ENCODE assay signal across 12 cellular contexts in genomic region chrX:130338869-130339268, GRCh38. TPM values are rescaled to one million over a fixed set of nuclear protein-coding genes. Genes with fewer than 3 reads are reported as not detected.
A peak's percentile ranks its signal among the peaks of the same experiment; 100 is the strongest.
DNase-seq lines count a peak whose midpoint lies in the region; ATAC-seq and TF ChIP-seq lines count a peak whose summit lies in the region.
"Not testable (repeated sequence)": the region's sequence is repeated elsewhere in the genome, so short reads cannot be mapped to it uniquely, and the experiment has no call there.
"Had no signal": no experiment of that assay in that cellular context is flagged by ENCODE, and none has a peak within 500 bp of the region (broad histone marks: within the 10 kb centered on the region; RNA-seq: fewer than 3 reads in every experiment).

No MANE protein-coding gene starts in this region.

- H3K9me3 Mint-ChIP-seq in activated T-cell treated with anti-CD3 and anti-CD28 coated beads, Interleukin-2, amount 50 U/mL, for 72 hours; neural progenitor cell; stimulated activated naive CD8-positive, alpha-beta T cell treated with anti-CD3 and anti-CD28 coated beads, Interleukin-15, amount 100 ng/mL, for 72 hours: not testable (repeated sequence)

- H3K4me3 ChIP-seq in BE2C (ENCODE audit: low read depth, low read length): peak overlapping the region; percentile 80
- H3K4me3 ChIP-seq in HFF-Myc (replicated peaks; ENCODE audit: low read depth, low read length): peak overlapping the region; percentile 63
- H3K4me3 ChIP-seq in coronary artery: peak overlapping the region; percentile 73
- H3K4me3 ChIP-seq in iPS-15b (ENCODE audit: low read depth, low read length): peak overlapping the region; percentile 73
- H3K4me3 ChIP-seq in neural progenitor cell: peak overlapping the region; percentile 56

- peaks cover 17% of the 10 kb centered on the region for H3K4me1 Mint-ChIP-seq in activated T-cell treated with anti-CD3 and anti-CD28 coated beads, Interleukin-2, amount 50 U/mL, for 72 hours (ENCODE audit: low read depth)
- H3K4me1 Mint-ChIP-seq in neural progenitor cell: peaks cover 31% of the 10 kb centered on the region
- peaks cover 27% of the 10 kb centered on the region for H3K4me1 Mint-ChIP-seq in stimulated activated naive CD8-positive, alpha-beta T cell treated with anti-CD3 and anti-CD28 coated beads, Interleukin-15, amount 100 ng/mL, for 72 hours

- CTCF ChIA-PET in RWPE1 (lab: Yijun Ruan, JAX): interaction anchor here (0.6 kb wide), 1 partner anchor 578 kb away, joined by 4 read pairs; no protein-coding TSS in a partner anchor

- H3K27ac ChIP-seq in RWPE1: peak overlapping the region; percentile 66
- H3K27ac ChIP-seq in coronary artery, neural progenitor cell: not testable (repeated sequence)

- H3K27me3 ChIP-seq in BE2C; iPS-15b (ENCODE audit: control insufficient read depth, insufficient read depth, low read length); neural progenitor cell: not testable (repeated sequence)

- not testable (repeated sequence) for H3K36me3 Mint-ChIP-seq in activated T-cell treated with anti-CD3 and anti-CD28 coated beads, Interleukin-2, amount 50 U/mL, for 72 hours (ENCODE audit: insufficient read depth in 2 of 2); neural progenitor cell

- POLR2A ChIA-PET in RWPE1 (lab: Yijun Ruan, JAX; ENCODE audit: low non-redundant PET): not testable (repeated sequence)

- DNase-seq in BE2C; HFF-Myc (ENCODE audit: extremely low read depth, low read depth); RWPE1 (ENCODE audit: low spot score); activated T-cell treated with anti-CD3 and anti-CD28 coated beads, Interleukin-2, amount 50 U/mL, for 72 hours; coronary artery (ENCODE audit: low spot score); neural progenitor cell (ENCODE audit: low spot score); stimulated activated naive CD8-positive, alpha-beta T cell treated with anti-CD3 and anti-CD28 coated beads, Interleukin-15, amount 100 ng/mL, for 72 hours: not testable (repeated sequence)

- peaks cover 12% of the 10 kb centered on the region for H3K27me3 Mint-ChIP-seq in activated T-cell treated with anti-CD3 and anti-CD28 coated beads, Interleukin-2, amount 50 U/mL, for 72 hours (ENCODE audit: low read depth)
- not testable (repeated sequence) for H3K27me3 Mint-ChIP-seq in neural progenitor cell (ENCODE audit: insufficient read depth, low read depth); stimulated activated naive CD8-positive, alpha-beta T cell treated with anti-CD3 and anti-CD28 coated beads, Interleukin-15, amount 100 ng/mL, for 72 hours

- H3F3A ChIP-seq in neural progenitor cell (ENCODE audit: low read depth): not testable (repeated sequence)

- TF ChIP-seq CTCF in BE2C (IDR thresholded peaks at IDR 0.05; ENCODE audit: low read depth, low read length); HFF-Myc (IDR thresholded peaks at IDR 0.05; ENCODE audit: low read depth, low read length, missing control alignments); RWPE1 (conservative IDR thresholded peaks at IDR 0.05; ENCODE audit: low read depth); coronary artery (IDR thresholded peaks at IDR 0.05); neural progenitor cell (IDR thresholded peaks at IDR 0.05): not testable (repeated sequence)

- not testable (repeated sequence) for H3K36me3 ChIP-seq in BE2C; iPS-15b (ENCODE audit: control insufficient read depth, insufficient read depth, low read length); neural progenitor cell

- not testable (repeated sequence) for H4K20me1 ChIP-seq in neural progenitor cell (ENCODE audit: low read depth)

- not testable (repeated sequence) for H3K9ac ChIP-seq in iPS-15b (ENCODE audit: low read depth, low read length); neural progenitor cell

- H3K9me3 ChIP-seq in BE2C; iPS-15b (ENCODE audit: control insufficient read depth, insufficient read depth, low read length); neural progenitor cell (ENCODE audit: low read depth): not testable (repeated sequence)

- not testable (repeated sequence) for H2AFZ ChIP-seq in neural progenitor cell (replicated peaks)

- H3K4me1 ChIP-seq in BE2C; iPS-15b (ENCODE audit: control insufficient read depth, insufficient read depth, low read length); neural progenitor cell: not testable (repeated sequence)

- not testable (repeated sequence) for ATAC-seq in activated T-cell treated with anti-CD3 and anti-CD28 coated beads, Interleukin-2, amount 50 U/mL, for 72 hours (replicated peaks in 1 of 2); stimulated activated naive CD8-positive, alpha-beta T cell treated with anti-CD3 and anti-CD28 coated beads, Interleukin-15, amount 100 ng/mL, for 72 hours

- not testable (repeated sequence) for H3K79me2 ChIP-seq in neural progenitor cell (ENCODE audit: low read depth)

- peak overlapping the region; percentile 76 for H3K27ac Mint-ChIP-seq in activated T-cell treated with anti-CD3 and anti-CD28 coated beads, Interleukin-2, amount 50 U/mL, for 72 hours
- peak overlapping the region; percentile 96 for H3K27ac Mint-ChIP-seq in neural progenitor cell
- H3K27ac Mint-ChIP-seq in stimulated activated naive CD8-positive, alpha-beta T cell treated with anti-CD3 and anti-CD28 coated beads, Interleukin-15, amount 100 ng/mL, for 72 hours: peak overlapping the region in 1 of 2 donors; percentile 99

- H3K4me2 ChIP-seq in neural progenitor cell: peak overlapping the region; percentile 73

- peak overlapping the region; percentile 90 to 92 for H3K4me3 Mint-ChIP-seq in activated T-cell treated with anti-CD3 and anti-CD28 coated beads, Interleukin-2, amount 50 U/mL, for 72 hours
- peak overlapping the region; percentile 96 for H3K4me3 Mint-ChIP-seq in neural progenitor cell
- H3K4me3 Mint-ChIP-seq in stimulated activated naive CD8-positive, alpha-beta T cell treated with anti-CD3 and anti-CD28 coated beads, Interleukin-15, amount 100 ng/mL, for 72 hours: peak overlapping the region; percentile 95 to 97

RNA-seq across cellular contexts. Expression of gene SLC25A14, which starts 0.8 kb away (rescaled TPM):
- polyA plus RNA-seq in BE2C (2012; ENCODE audit: insufficient read depth, insufficient read length, low read depth): 4.7 TPM
- total RNA-seq in activated T-cell treated with anti-CD3 and anti-CD28 coated beads, Interleukin-2, amount 50 U/mL, for 72 hours: 10 to 100 TPM; 14.2 to 14.3 TPM
- 13.7 and 19.2 TPM in 2 replicates for total RNA-seq in neural progenitor cell (ENCODE audit: low replicate concordance)

RNA-seq across cellular contexts. Expression of gene GPR119, which starts 46.6 kb away (rescaled TPM):
- polyA plus RNA-seq in BE2C (2012; ENCODE audit: insufficient read depth, insufficient read length, low read depth): not detected
- not detected for total RNA-seq in activated T-cell treated with anti-CD3 and anti-CD28 coated beads, Interleukin-2, amount 50 U/mL, for 72 hours
- total RNA-seq in neural progenitor cell (ENCODE audit: low replicate concordance): not detected in 2 replicates
- total RNA-seq: mesenteric fat pad; right cardiac atrium; T-helper 2 cell treated with Interferon-gamma antibody and Interleukin-4, amounts not matched to agents 100 ng/mL and 5 ng/mL, for 36 hours had no signal
- polyA plus RNA-seq: esophagus, right cardiac atrium had no signal
